Comparison of ENCODE assay signal across 1 cellular context in the genomic region with DNA sequence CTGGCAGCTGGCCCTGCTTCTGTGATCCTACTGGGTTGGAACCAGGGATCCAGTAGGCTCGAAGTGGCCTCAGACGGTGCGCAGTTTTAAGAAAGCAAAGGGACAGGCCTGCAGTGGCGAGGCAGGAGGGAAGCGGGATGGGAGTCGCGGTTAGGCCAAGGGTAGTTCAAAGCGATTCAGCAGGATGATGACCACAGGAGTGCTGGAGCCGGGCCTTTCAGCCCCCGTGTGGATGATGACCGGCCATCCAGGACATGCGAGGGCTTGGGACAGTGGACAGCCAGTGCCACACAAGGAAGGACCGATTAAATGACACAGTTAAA.
TF ChIP-seq lines count a peak whose summit lies in the region.

No MANE protein-coding gene starts in this region.

TF ChIP-seq in IMR-90, 13 proteins besides CTCF, POLR2A, EP300 and RAD21 (continued from another document):
- TF ChIP-seq RCOR1 (IDR thresholded peaks at IDR 0.05; ENCODE audit: insufficient replicate concordance, low read length) (no peak), MAZ (IDR thresholded peaks at IDR 0.05; ENCODE audit: borderline replicate concordance, low read depth, low read length) (no peak), MXI1 (IDR thresholded peaks at IDR 0.05; ENCODE audit: borderline replicate concordance, low read depth, low read length) (no peak), SMC3 (IDR thresholded peaks at IDR 0.05; ENCODE audit: low read depth, low read length) (no peak)
TF ChIP-seq in IMR-90: peak in this region for 0.
